Comparison of ENCODE assay signal across 1 cellular context in the genomic region with DNA sequence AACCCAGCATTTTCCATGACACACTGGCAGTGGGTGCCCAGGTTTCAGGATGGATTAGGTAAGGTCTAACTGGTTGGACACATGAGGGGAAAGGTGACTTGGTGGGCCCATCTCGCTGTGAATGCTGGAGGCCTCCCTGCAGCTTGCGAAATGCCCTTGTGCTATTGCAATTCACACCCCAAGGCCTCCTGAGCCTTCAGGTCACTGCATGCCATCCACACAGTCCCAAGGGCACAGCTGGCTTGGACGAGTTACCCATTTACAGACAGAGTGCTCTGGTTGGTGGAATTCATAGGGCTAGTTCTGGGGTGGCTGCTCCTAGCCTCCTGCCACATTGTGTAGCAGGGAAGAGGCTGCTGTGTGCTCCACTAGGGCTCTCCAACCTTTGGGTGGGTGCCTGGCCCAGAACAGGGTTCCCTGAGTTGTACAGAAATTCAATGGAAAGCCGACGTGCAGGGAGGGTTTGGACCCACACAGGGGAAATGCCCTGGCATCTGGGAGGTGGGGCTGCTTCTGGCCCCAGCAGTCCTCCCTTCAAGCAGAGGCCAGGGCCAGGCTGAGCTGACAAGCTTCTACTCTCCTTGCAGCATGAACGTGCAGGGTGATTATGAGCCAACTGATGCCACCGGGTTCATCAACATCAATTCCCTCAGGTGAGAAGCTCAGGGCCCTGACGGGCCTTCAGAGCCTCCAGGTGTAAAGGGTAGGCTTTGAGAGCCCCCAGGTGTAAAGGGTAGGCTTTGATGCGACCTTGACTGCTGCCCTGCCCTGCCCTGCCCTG.
TF ChIP-seq lines count a peak whose summit lies in the region.

No MANE protein-coding gene starts in this region.

TF ChIP-seq in HepG2, 621 proteins besides CTCF, POLR2A, EP300 and RAD21 (continued from another document and continues in another):
- TF ChIP-seq, protein P1, sequence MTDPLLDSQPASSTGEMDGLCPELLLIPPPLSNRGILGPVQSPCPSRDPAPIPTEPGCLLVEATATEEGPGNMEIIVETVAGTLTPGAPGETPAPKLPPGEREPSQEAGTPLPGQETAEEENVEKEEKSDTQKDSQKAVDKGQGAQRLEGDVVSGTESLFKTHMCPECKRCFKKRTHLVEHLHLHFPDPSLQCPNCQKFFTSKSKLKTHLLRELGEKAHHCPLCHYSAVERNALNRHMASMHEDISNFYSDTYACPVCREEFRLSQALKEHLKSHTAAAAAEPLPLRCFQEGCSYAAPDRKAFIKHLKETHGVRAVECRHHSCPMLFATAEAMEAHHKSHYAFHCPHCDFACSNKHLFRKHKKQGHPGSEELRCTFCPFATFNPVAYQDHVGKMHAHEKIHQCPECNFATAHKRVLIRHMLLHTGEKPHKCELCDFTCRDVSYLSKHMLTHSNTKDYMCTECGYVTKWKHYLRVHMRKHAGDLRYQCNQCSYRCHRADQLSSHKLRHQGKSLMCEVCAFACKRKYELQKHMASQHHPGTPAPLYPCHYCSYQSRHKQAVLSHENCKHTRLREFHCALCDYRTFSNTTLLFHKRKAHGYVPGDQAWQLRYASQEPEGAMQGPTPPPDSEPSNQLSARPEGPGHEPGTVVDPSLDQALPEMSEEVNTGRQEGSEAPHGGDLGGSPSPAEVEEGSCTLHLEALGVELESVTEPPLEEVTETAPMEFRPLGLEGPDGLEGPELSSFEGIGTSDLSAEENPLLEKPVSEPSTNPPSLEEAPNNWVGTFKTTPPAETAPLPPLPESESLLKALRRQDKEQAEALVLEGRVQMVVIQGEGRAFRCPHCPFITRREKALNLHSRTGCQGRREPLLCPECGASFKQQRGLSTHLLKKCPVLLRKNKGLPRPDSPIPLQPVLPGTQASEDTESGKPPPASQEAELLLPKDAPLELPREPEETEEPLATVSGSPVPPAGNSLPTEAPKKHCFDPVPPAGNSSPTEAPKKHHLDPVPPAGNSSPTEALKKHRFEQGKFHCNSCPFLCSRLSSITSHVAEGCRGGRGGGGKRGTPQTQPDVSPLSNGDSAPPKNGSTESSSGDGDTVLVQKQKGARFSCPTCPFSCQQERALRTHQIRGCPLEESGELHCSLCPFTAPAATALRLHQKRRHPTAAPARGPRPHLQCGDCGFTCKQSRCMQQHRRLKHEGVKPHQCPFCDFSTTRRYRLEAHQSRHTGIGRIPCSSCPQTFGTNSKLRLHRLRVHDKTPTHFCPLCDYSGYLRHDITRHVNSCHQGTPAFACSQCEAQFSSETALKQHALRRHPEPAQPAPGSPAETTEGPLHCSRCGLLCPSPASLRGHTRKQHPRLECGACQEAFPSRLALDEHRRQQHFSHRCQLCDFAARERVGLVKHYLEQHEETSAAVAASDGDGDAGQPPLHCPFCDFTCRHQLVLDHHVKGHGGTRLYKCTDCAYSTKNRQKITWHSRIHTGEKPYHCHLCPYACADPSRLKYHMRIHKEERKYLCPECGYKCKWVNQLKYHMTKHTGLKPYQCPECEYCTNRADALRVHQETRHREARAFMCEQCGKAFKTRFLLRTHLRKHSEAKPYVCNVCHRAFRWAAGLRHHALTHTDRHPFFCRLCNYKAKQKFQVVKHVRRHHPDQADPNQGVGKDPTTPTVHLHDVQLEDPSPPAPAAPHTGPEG (CRISPR knock-in tag; IDR thresholded peaks at IDR 0.05) = 0 out of 2 replicates have a peak, but pooled peaks have one; percentile 23
- no peak for TF ChIP-seq MBD4 (IDR thresholded peaks at IDR 0.05; ENCODE audit: borderline replicate concordance, low read length)
- peak; percentile 90 for TF ChIP-seq TAF1 (CRISPR knock-in tag; IDR thresholded peaks at IDR 0.05)
- TF ChIP-seq NONO (IDR thresholded peaks at IDR 0.05) = no peak
- TF ChIP-seq NONO (CRISPR knock-in tag; conservative IDR thresholded peaks at IDR 0.05) = peak; percentile 95
- TF ChIP-seq ETV5 (CRISPR knock-in tag; IDR thresholded peaks at IDR 0.05; ENCODE audit: borderline replicate concordance) = 0 out of 2 replicates have a peak, but pooled peaks have one; percentile 31
- peak; percentile 82 for TF ChIP-seq RNF2 (conservative IDR thresholded peaks at IDR 0.05; ENCODE audit: low read depth)
- no peak for TF ChIP-seq DNMT3B (CRISPR knock-in tag; conservative IDR thresholded peaks at IDR 0.05)
- TF ChIP-seq, protein P2, sequence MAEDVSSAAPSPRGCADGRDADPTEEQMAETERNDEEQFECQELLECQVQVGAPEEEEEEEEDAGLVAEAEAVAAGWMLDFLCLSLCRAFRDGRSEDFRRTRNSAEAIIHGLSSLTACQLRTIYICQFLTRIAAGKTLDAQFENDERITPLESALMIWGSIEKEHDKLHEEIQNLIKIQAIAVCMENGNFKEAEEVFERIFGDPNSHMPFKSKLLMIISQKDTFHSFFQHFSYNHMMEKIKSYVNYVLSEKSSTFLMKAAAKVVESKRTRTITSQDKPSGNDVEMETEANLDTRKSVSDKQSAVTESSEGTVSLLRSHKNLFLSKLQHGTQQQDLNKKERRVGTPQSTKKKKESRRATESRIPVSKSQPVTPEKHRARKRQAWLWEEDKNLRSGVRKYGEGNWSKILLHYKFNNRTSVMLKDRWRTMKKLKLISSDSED (CRISPR knock-in tag; IDR thresholded peaks at IDR 0.05) = no peak
- TF ChIP-seq SP4 (CRISPR knock-in tag; IDR thresholded peaks at IDR 0.05) = peak; percentile 34; the same call in 1 of the 2 replicates
- no peak; the same call in 1 of the 2 replicates for TF ChIP-seq ZNF431 (CRISPR knock-in tag; IDR thresholded peaks at IDR 0.05; ENCODE audit: borderline replicate concordance, low read depth)
- TF ChIP-seq, protein P3, sequence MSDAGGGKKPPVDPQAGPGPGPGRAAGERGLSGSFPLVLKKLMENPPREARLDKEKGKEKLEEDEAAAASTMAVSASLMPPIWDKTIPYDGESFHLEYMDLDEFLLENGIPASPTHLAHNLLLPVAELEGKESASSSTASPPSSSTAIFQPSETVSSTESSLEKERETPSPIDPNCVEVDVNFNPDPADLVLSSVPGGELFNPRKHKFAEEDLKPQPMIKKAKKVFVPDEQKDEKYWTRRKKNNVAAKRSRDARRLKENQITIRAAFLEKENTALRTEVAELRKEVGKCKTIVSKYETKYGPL (CRISPR knock-in tag; IDR thresholded peaks at IDR 0.05) = no peak
- TF ChIP-seq ZBTB1 (CRISPR knock-in tag; IDR thresholded peaks at IDR 0.05; ENCODE audit: borderline replicate concordance) = no peak
- TF ChIP-seq REXO4 (CRISPR knock-in tag; IDR thresholded peaks at IDR 0.05; ENCODE audit: borderline replicate concordance) = no peak
- peak; percentile 44 for TF ChIP-seq SP5 (CRISPR knock-in tag; IDR thresholded peaks at IDR 0.05; ENCODE audit: borderline replicate concordance, low read depth)
- TF ChIP-seq ZSCAN12 (CRISPR knock-in tag; IDR thresholded peaks at IDR 0.05) = no peak
- peak; percentile 66; the same call in 1 of the 2 replicates for TF ChIP-seq ZNF235 (CRISPR knock-in tag; IDR thresholded peaks at IDR 0.05; ENCODE audit: borderline replicate concordance)
- TF ChIP-seq PRPF4 (IDR thresholded peaks at IDR 0.05; ENCODE audit: low read depth, low read length, poor library complexity, severe bottlenecking) = no peak
- TF ChIP-seq FOXK2 (IDR thresholded peaks at IDR 0.05) = no peak
- TF ChIP-seq MEIS2 (CRISPR knock-in tag; IDR thresholded peaks at IDR 0.05) = 0 out of 2 replicates have a peak, but pooled peaks have one; percentile 23
- peak; percentile 94 for TF ChIP-seq HDAC2 (CRISPR knock-in tag; IDR thresholded peaks at IDR 0.05)
- TF ChIP-seq CCDC6 (CRISPR knock-in tag; IDR thresholded peaks at IDR 0.05) = peak; percentile 80; the same call in 1 of the 2 replicates
- peak; percentile 79 for TF ChIP-seq TGIF2 (CRISPR knock-in tag; IDR thresholded peaks at IDR 0.05)
- TF ChIP-seq TFE3 (CRISPR knock-in tag; IDR thresholded peaks at IDR 0.05) = peak; percentile 63
- TF ChIP-seq DNMT1 (CRISPR knock-in tag; IDR thresholded peaks at IDR 0.05) = no peak
- TF ChIP-seq ZNF816 (CRISPR knock-in tag; IDR thresholded peaks at IDR 0.05; ENCODE audit: borderline replicate concordance) = no peak
- TF ChIP-seq RARG (CRISPR knock-in tag; IDR thresholded peaks at IDR 0.05; ENCODE audit: low read depth) = no peak
- TF ChIP-seq ZNF280D (CRISPR knock-in tag; IDR thresholded peaks at IDR 0.05) = 0 out of 2 replicates have a peak, but pooled peaks have one; percentile 63
- TF ChIP-seq MEF2D (CRISPR knock-in tag; IDR thresholded peaks at IDR 0.05) = no peak
- TF ChIP-seq, protein P4, sequence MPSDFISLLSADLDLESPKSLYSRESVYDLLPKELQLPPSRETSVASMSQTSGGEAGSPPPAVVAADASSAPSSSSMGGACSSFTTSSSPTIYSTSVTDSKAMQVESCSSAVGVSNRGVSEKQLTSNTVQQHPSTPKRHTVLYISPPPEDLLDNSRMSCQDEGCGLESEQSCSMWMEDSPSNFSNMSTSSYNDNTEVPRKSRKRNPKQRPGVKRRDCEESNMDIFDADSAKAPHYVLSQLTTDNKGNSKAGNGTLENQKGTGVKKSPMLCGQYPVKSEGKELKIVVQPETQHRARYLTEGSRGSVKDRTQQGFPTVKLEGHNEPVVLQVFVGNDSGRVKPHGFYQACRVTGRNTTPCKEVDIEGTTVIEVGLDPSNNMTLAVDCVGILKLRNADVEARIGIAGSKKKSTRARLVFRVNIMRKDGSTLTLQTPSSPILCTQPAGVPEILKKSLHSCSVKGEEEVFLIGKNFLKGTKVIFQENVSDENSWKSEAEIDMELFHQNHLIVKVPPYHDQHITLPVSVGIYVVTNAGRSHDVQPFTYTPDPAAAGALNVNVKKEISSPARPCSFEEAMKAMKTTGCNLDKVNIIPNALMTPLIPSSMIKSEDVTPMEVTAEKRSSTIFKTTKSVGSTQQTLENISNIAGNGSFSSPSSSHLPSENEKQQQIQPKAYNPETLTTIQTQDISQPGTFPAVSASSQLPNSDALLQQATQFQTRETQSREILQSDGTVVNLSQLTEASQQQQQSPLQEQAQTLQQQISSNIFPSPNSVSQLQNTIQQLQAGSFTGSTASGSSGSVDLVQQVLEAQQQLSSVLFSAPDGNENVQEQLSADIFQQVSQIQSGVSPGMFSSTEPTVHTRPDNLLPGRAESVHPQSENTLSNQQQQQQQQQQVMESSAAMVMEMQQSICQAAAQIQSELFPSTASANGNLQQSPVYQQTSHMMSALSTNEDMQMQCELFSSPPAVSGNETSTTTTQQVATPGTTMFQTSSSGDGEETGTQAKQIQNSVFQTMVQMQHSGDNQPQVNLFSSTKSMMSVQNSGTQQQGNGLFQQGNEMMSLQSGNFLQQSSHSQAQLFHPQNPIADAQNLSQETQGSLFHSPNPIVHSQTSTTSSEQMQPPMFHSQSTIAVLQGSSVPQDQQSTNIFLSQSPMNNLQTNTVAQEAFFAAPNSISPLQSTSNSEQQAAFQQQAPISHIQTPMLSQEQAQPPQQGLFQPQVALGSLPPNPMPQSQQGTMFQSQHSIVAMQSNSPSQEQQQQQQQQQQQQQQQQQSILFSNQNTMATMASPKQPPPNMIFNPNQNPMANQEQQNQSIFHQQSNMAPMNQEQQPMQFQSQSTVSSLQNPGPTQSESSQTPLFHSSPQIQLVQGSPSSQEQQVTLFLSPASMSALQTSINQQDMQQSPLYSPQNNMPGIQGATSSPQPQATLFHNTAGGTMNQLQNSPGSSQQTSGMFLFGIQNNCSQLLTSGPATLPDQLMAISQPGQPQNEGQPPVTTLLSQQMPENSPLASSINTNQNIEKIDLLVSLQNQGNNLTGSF (CRISPR knock-in tag; IDR thresholded peaks at IDR 0.05) = no peak; the same call in 1 of the 2 replicates
- TF ChIP-seq STAG1 (CRISPR knock-in tag; IDR thresholded peaks at IDR 0.05) = peak; percentile 37
- TF ChIP-seq TIGD3 (CRISPR knock-in tag; IDR thresholded peaks at IDR 0.05; ENCODE audit: borderline replicate concordance) = no peak; the same call in 1 of the 2 replicates
- peak; percentile 16; the same call in 1 of the 2 replicates for TF ChIP-seq ZBTB14 (CRISPR knock-in tag; IDR thresholded peaks at IDR 0.05)
- peak; percentile 81; the same call in 1 of the 2 replicates for TF ChIP-seq HOXA5 (CRISPR knock-in tag; IDR thresholded peaks at IDR 0.05)
